12 cellular contexts compared by ENCODE assay signal in genomic region chr16:4496305-4496704, GRCh38. TPM values are rescaled to one million over a fixed set of nuclear protein-coding genes. Genes with fewer than 3 reads are reported as not detected.
DNase-seq lines count a peak whose midpoint lies in the region; ATAC-seq and TF ChIP-seq lines count a peak whose summit lies in the region.
"Had no signal": no experiment of that assay in that cellular context is flagged by ENCODE, and none has a peak within 500 bp of the region (broad histone marks: within the 10 kb centered on the region; RNA-seq: fewer than 3 reads in every experiment).

No MANE protein-coding gene starts in this region.

- CTCF ChIA-PET in RWPE1 (lab: Yijun Ruan, JAX): interaction anchor here (0.6 to 1.0 kb wide), 2 partner anchors 9 to 596 kb away, joined by 3 to 5 read pairs; no protein-coding TSS in a partner anchor

- H3K4me1 ChIP-seq in fibroblast of lung (ENCODE audit: control insufficient read depth, extremely low read depth, insufficient read depth, low read length) (peaks cover 28% of the 10 kb centered on the region), stomach (peaks cover 47 to 85% (median 73%) of the 10 kb centered on the region in 4 donors), Peyer's patch (peaks cover 0 to 17% (median 6%) of the 10 kb centered on the region in 4 donors), thyroid gland (peaks cover 10 to 31% of the 10 kb centered on the region in 2 donors)

- no peak overlapping the region for H3K4me2 ChIP-seq in fibroblast of lung (ENCODE audit: extremely low read depth, insufficient read depth, low read length)

- H3K27ac ChIP-seq in RWPE1 (peak overlapping the region; percentile 85), fibroblast of lung (ENCODE audit: insufficient read depth, low read length) (peak overlapping the region; percentile 75), stomach (peak overlapping the region; percentile 47 to 86 (median 61)), Peyer's patch (no peak overlapping the region), thyroid gland (no peak overlapping the region)
- H3K27ac ChIP-seq: parathyroid adenoma had no signal

- H3K36me3 ChIP-seq in fibroblast of lung (ENCODE audit: control insufficient read depth, insufficient read depth, low read length): no peaks in the 10 kb centered on the region
- H3K36me3 ChIP-seq in stomach: peaks cover 4 to 24% (median 17%) of the 10 kb centered on the region in 4 donors
- peaks cover 0 to 22% (median 0%) of the 10 kb centered on the region in 3 donors for H3K36me3 ChIP-seq in Peyer's patch
- H3K36me3 ChIP-seq in thyroid gland: no peaks in the 10 kb centered on the region
- H3K36me3 ChIP-seq: gastrocnemius medialis had no signal

- TF ChIP-seq CTCF in RWPE1 (conservative IDR thresholded peaks at IDR 0.05; ENCODE audit: low read depth) (no peak), fibroblast of lung (conservative IDR thresholded peaks at IDR 0.05 in 1 of 2, IDR thresholded peaks at IDR 0.05 in 1 of 2; ENCODE audit: low read depth in 1 of 2, low read length in 2 of 2) (no peak), stomach (IDR thresholded peaks at IDR 0.05) (no peak), Peyer's patch (IDR thresholded peaks at IDR 0.05) (no peak), thyroid gland (IDR thresholded peaks at IDR 0.05) (no peak)

- no peak for DNase-seq in activated T-cell treated with anti-CD3 and anti-CD28 coated beads, Interleukin-2, amount 50 U/mL, for 72 hours
- DNase-seq in activated T-cell treated with anti-CD3 and anti-CD28 coated beads, Interleukin-2, amount 50 U/mL, for 48 hours: no peak
- DNase-seq in RWPE1 (ENCODE audit: low spot score) (peak; percentile 26), fibroblast of lung (ENCODE audit: low read depth in 2 of 2) (peak; percentile 42 to 70), stomach (no peak), Peyer's patch (no peak), NCI-H2029 treated with DMSO at 0.1 percent for 48 hours (lab: John Stamatoyannopoulos, UW) (no peak), thyroid gland (no peak)
- DNase-seq: activated T-cell treated with anti-CD3 and anti-CD28 coated beads, Interleukin-2, amount 50 U/mL, for 1 hour; gastrocnemius medialis; KBM-7 had no signal

- WGBS in stomach, 5 donors: 59 to 73% (median 67%) methylated on average over 4 of the region's 4 CpGs
- 92 to 94% methylated on average over 4 of the region's 4 CpGs for WGBS in thyroid gland, 2 donors

- H3K9ac ChIP-seq in fibroblast of lung (ENCODE audit: insufficient read depth, low read length): no peak overlapping the region
- H3K9ac ChIP-seq: parathyroid adenoma had no signal

- H3K27me3 Mint-ChIP-seq in activated T-cell treated with anti-CD3 and anti-CD28 coated beads, Interleukin-2, amount 50 U/mL, for 72 hours (ENCODE audit: low read depth): no peaks in the 10 kb centered on the region

- H3K27me3 ChIP-seq in fibroblast of lung (ENCODE audit: control insufficient read depth, insufficient read depth, low read length): no peaks in the 10 kb centered on the region
- no peaks in the 10 kb centered on the region for H3K27me3 ChIP-seq in stomach
- H3K27me3 ChIP-seq in Peyer's patch: no peaks in the 10 kb centered on the region
- no peaks in the 10 kb centered on the region for H3K27me3 ChIP-seq in thyroid gland
- H3K27me3 ChIP-seq: gastrocnemius medialis had no signal

- no peak for TF ChIP-seq EP300 in stomach (IDR thresholded peaks at IDR 0.05)

- H2AFZ ChIP-seq in fibroblast of lung (ENCODE audit: low read length): no peak overlapping the region
- H2AFZ ChIP-seq: parathyroid adenoma had no signal

- H3K4me1 Mint-ChIP-seq in activated T-cell treated with anti-CD3 and anti-CD28 coated beads, Interleukin-2, amount 50 U/mL, for 72 hours (ENCODE audit: low read depth): peaks cover 76% of the 10 kb centered on the region

- POLR2A ChIA-PET in RWPE1 (lab: Yijun Ruan, JAX; ENCODE audit: low non-redundant PET): interaction anchor here (0.7 kb wide), 1 partner anchor 37 kb away, joined by 6 read pairs; no protein-coding TSS in a partner anchor

- H4K20me1 ChIP-seq in fibroblast of lung (ENCODE audit: control insufficient read depth, extremely low read depth, insufficient read depth, low read length): no peaks in the 10 kb centered on the region

- peaks cover 26% of the 10 kb centered on the region for H3K79me2 ChIP-seq in fibroblast of lung (ENCODE audit: control insufficient read depth, insufficient read depth, low read length)

- intact Hi-C loops in stomach (cut with DNase I; ENCODE audit: low total_unique reads): no loop called here
- intact Hi-C loops in thyroid gland (cut with DNase I): no loop called here

- H3K27ac Mint-ChIP-seq in activated T-cell treated with anti-CD3 and anti-CD28 coated beads, Interleukin-2, amount 50 U/mL, for 72 hours: peak overlapping the region; percentile 90

- peak; percentile 58 to 81 for ATAC-seq in activated T-cell treated with anti-CD3 and anti-CD28 coated beads, Interleukin-2, amount 50 U/mL, for 72 hours (replicated peaks in 1 of 2)

- TF ChIP-seq POLR2A in stomach (IDR thresholded peaks at IDR 0.05) (no peak), Peyer's patch (IDR thresholded peaks at IDR 0.05) (no peak), thyroid gland (IDR thresholded peaks at IDR 0.05) (no peak)

- H3K4me3 Mint-ChIP-seq in activated T-cell treated with anti-CD3 and anti-CD28 coated beads, Interleukin-2, amount 50 U/mL, for 72 hours: no peak overlapping the region

- no peaks in the 10 kb centered on the region for H3K9me3 ChIP-seq in fibroblast of lung (ENCODE audit: control insufficient read depth, insufficient read depth, low read depth, low read length)
- H3K9me3 ChIP-seq in stomach: no peaks in the 10 kb centered on the region
- H3K9me3 ChIP-seq in Peyer's patch: no peaks in the 10 kb centered on the region
- no peaks in the 10 kb centered on the region for H3K9me3 ChIP-seq in thyroid gland
- H3K9me3 ChIP-seq: gastrocnemius medialis had no signal

- no peak overlapping the region for H3K4me3 ChIP-seq in fibroblast of lung (replicated peaks in 1 of 4; ENCODE audit: control extremely low read depth in 1 of 4, insufficient read depth in 1 of 4, low read depth in 3 of 4, low read length in 4 of 4)
- H3K4me3 ChIP-seq in stomach: no peak overlapping the region
- H3K4me3 ChIP-seq in Peyer's patch: no peak overlapping the region
- H3K4me3 ChIP-seq in thyroid gland (replicated peaks in 1 of 3): no peak overlapping the region
- H3K4me3 ChIP-seq: gastrocnemius medialis had no signal

- H3K36me3 Mint-ChIP-seq in activated T-cell treated with anti-CD3 and anti-CD28 coated beads, Interleukin-2, amount 50 U/mL, for 72 hours (ENCODE audit: insufficient read depth in 2 of 2): peaks cover 0 to 2% of the 10 kb centered on the region in 2 donors

- H3K9me3 Mint-ChIP-seq in activated T-cell treated with anti-CD3 and anti-CD28 coated beads, Interleukin-2, amount 50 U/mL, for 72 hours: no peaks in the 10 kb centered on the region

RNA-seq across cellular contexts. Expression of gene HMOX2, which starts 20.1 kb away (rescaled TPM):
- total RNA-seq in activated T-cell treated with anti-CD3 and anti-CD28 coated beads, Interleukin-2, amount 50 U/mL, for 72 hours: 10 to 100 TPM; 50.3 to 50.9 TPM
- total RNA-seq in fibroblast of lung: 40.0 and 40.6 TPM in 2 replicates
- 45.7 and 54.7 TPM in 2 replicates for polyA plus RNA-seq in fibroblast of lung
- 57.1 and 71.2 TPM in 2 replicates for polyA plus RNA-seq in fibroblast of lung (2012)
- polyA minus RNA-seq in fibroblast of lung (ENCODE audit: low replicate concordance): 63.8 and 107 TPM in 2 replicates
- 100 to 1,000 TPM in 1 of 5 donors, 10 to 100 TPM in 3, 1 to 10 TPM in 1; 6.4 to 175 (median 59.8) TPM for total RNA-seq in stomach
- 100 to 1,000 TPM in 2 of 3 donors, 10 to 100 TPM in 1; 51.6 to 109 (median 106) TPM for polyA plus RNA-seq in stomach
- total RNA-seq in Peyer's patch: 10 to 100 TPM; 37.1 to 64.8 (median 61.1) TPM
- total RNA-seq in thyroid gland: 10 to 100 TPM; 36.0 to 63.2 (median 50.5) TPM

RNA-seq across cellular contexts. Expression of gene NMRAL1, which starts 21.9 kb away (rescaled TPM):
- 10 to 100 TPM; 32.5 to 33.0 TPM for total RNA-seq in activated T-cell treated with anti-CD3 and anti-CD28 coated beads, Interleukin-2, amount 50 U/mL, for 72 hours
- total RNA-seq in fibroblast of lung: 71.7 and 73.5 TPM in 2 replicates
- 33.6 and 42.0 TPM in 2 replicates for polyA plus RNA-seq in fibroblast of lung
- polyA plus RNA-seq in fibroblast of lung (2012): 39.4 and 49.0 TPM in 2 replicates
- 59.8 and 96.4 TPM in 2 replicates for polyA minus RNA-seq in fibroblast of lung (ENCODE audit: low replicate concordance)
- total RNA-seq in stomach: 100 to 1,000 TPM in 1 of 5 donors, 10 to 100 TPM in 4; 22.8 to 109 (median 47.7) TPM
- polyA plus RNA-seq in stomach: 100 to 1,000 TPM in 1 of 3 donors, 10 to 100 TPM in 2; 67.7 to 126 (median 90.7) TPM
- 10 to 100 TPM; 41.5 to 74.5 (median 58.1) TPM for total RNA-seq in Peyer's patch
- 10 to 100 TPM; 40.0 to 88.8 (median 57.6) TPM for total RNA-seq in thyroid gland

RNA-seq across cellular contexts. Expression of gene CDIP1, which starts 42.3 kb away (rescaled TPM):
- total RNA-seq in activated T-cell treated with anti-CD3 and anti-CD28 coated beads, Interleukin-2, amount 50 U/mL, for 72 hours: 10 to 100 TPM; 45.4 to 53.1 TPM
- total RNA-seq in fibroblast of lung (4.9 and 12.2 TPM in 2 replicates), stomach (10 to 100 TPM in 3 of 5 donors, 1 to 10 TPM in 2; 2.9 to 36.5 (median 18.8) TPM), Peyer's patch (10 to 100 TPM; 21.5 to 45.0 (median 39.0) TPM), thyroid gland (10 to 100 TPM; 15.5 to 25.4 (median 25.2) TPM)
- polyA plus RNA-seq in fibroblast of lung (6.3 and 11.7 TPM in 2 replicates), stomach (10 to 100 TPM in 2 of 3 donors, 1 to 10 TPM in 1; 9.5 to 13.8 (median 10.6) TPM)
- polyA plus RNA-seq in fibroblast of lung (2012): 12.5 and 26.0 TPM in 2 replicates
- 16.1 and 36.9 TPM in 2 replicates for polyA minus RNA-seq in fibroblast of lung (ENCODE audit: low replicate concordance)

RNA-seq across cellular contexts. Expression of gene C16orf96, which starts 59.8 kb away (rescaled TPM):
- total RNA-seq in activated T-cell treated with anti-CD3 and anti-CD28 coated beads, Interleukin-2, amount 50 U/mL, for 72 hours: under 1 TPM; 0.51 to 0.55 TPM
- under 0.01 TPM in 2 replicates for total RNA-seq in fibroblast of lung
- polyA plus RNA-seq in fibroblast of lung: 0.01 TPM in 1 of 2 replicates, not detected in the other
- not detected in 2 replicates for polyA plus RNA-seq in fibroblast of lung (2012)
- not detected in 2 replicates for polyA minus RNA-seq in fibroblast of lung (ENCODE audit: low replicate concordance)
- total RNA-seq in stomach: under 1 TPM in 2 of 5 donors, not detected in 3; 0.37 to 0.43 TPM
- polyA plus RNA-seq in stomach: not detected
- not detected for total RNA-seq in Peyer's patch
- under 1 TPM; 0.11 to 0.88 (median 0.62) TPM for total RNA-seq in thyroid gland

Comparison
In these comparisons a context has a peak if more than half of its experiments do, and no peak if none do; other contexts are left out.
1. DNase-seq: peak in RWPE1 (single experiment) and fibroblast of lung (2 of 2); none in activated T-cell treated with anti-CD3 and anti-CD28 coated beads, Interleukin-2, amount 50 U/mL, for 72 hours (0 of 2), activated T-cell treated with anti-CD3 and anti-CD28 coated beads, Interleukin-2, amount 50 U/mL, for 48 hours (0 of 2), stomach (single experiment), Peyer's patch (0 of 3), NCI-H2029 treated with DMSO at 0.1 percent for 48 hours (single experiment) and thyroid gland (0 of 2).
2. H3K27ac ChIP-seq: peak in RWPE1 (single experiment), fibroblast of lung (single experiment) and stomach (5 of 5); none in Peyer's patch (0 of 4) and thyroid gland (0 of 3).